In genomic region chr9:2242778-2243395, GRCh38 we compare ENCODE assay signal across 7 cellular contexts.
DNase-seq lines count a peak whose midpoint lies in the region; ATAC-seq, FAIRE-seq and TF ChIP-seq lines count a peak whose summit lies in the region.

No MANE protein-coding gene starts in this region.

- no peaks in the 10 kb centered on the region for H3K36me3 Mint-ChIP-seq in activated CD4-positive, alpha-beta memory T cell treated with anti-CD3 and anti-CD28 coated beads, Interleukin-2, amount 10 ng/mL, durations not matched to agents 7 days and 5 days (ENCODE audit: low read depth)

- TF ChIP-seq CTCF in IMR-90 (conservative IDR thresholded peaks at IDR 0.05; ENCODE audit: low read depth, low read length) (no peak), left ventricle myocardium inferior (IDR thresholded peaks at IDR 0.05; ENCODE audit: borderline replicate concordance) (no peak)

- H2BK20ac ChIP-seq in IMR-90 (ENCODE audit: low read depth, low read length) = no peak overlapping the region

- H2AK5ac ChIP-seq in IMR-90 (ENCODE audit: low read depth, low read length) = no peak overlapping the region

- peak overlapping the region; percentile 20; the same call in 1 of the 2 replicates for H4K5ac ChIP-seq in IMR-90 (ENCODE audit: low read depth, low read length)

- peak overlapping the region; percentile 18 for H3K4me3 Mint-ChIP-seq in activated CD4-positive, alpha-beta memory T cell treated with anti-CD3 and anti-CD28 coated beads, Interleukin-2, amount 10 ng/mL, durations not matched to agents 7 days and 5 days

- H3K9me3 Mint-ChIP-seq in activated CD4-positive, alpha-beta memory T cell treated with anti-CD3 and anti-CD28 coated beads, Interleukin-2, amount 10 ng/mL, durations not matched to agents 7 days and 5 days = peaks cover 5% of the 10 kb centered on the region

- intact Hi-C loops in IMR-90 (cut with micrococcal nuclease) (loop anchor here (5.0 to 10.0 kb wide), 2 partner anchors 228 to 594 kb away; partner anchors contain the start of gene SMARCA2), left ventricle myocardium inferior (cut with micrococcal nuclease) (no loop called here)

- peaks cover 3% of the 10 kb centered on the region for H3K27me3 ChIP-seq in IMR-90 (ENCODE audit: control insufficient read depth, insufficient read depth, low read length)
- no peaks in the 10 kb centered on the region for H3K27me3 ChIP-seq in left ventricle myocardium inferior (ENCODE audit: low read depth)
- peaks cover 7% of the 10 kb centered on the region for H3K27me3 ChIP-seq in skeletal muscle satellite cell (ENCODE audit: control insufficient read depth, insufficient read depth, low read length)

- H3K4me3 ChIP-seq in IMR-90 (ENCODE audit: insufficient read depth, low read depth, low read length) = no peak overlapping the region
- H3K4me3 ChIP-seq in left ventricle myocardium inferior = peak overlapping the region; percentile 68
- peak overlapping the region; percentile 74 for H3K4me3 ChIP-seq in skeletal muscle satellite cell (ENCODE audit: low read length)

- no peak overlapping the region for H2BK5ac ChIP-seq in IMR-90 (ENCODE audit: low read depth, low read length, poor library complexity, severe bottlenecking)

- H3K4me2 ChIP-seq in IMR-90 (ENCODE audit: low read depth, low read length) (peak overlapping the region; percentile 77; the same call in 1 of the 2 replicates), skeletal muscle satellite cell (ENCODE audit: low read length) (peak overlapping the region; percentile 92)

- H4K20me1 ChIP-seq in IMR-90 (ENCODE audit: insufficient read depth, low read length) = no peaks in the 10 kb centered on the region

- no TSS peak for BruUV-seq in IMR-90 (replicated peaks; lab: Mats Ljungman, UMichigan)

- H3K4ac ChIP-seq in IMR-90 (ENCODE audit: low read depth, low read length) = no peak overlapping the region

- H3K14ac ChIP-seq in IMR-90 (replicated peaks; ENCODE audit: low read depth, low read length) = no peak overlapping the region

- no peak overlapping the region for H3K27ac ChIP-seq in IMR-90 (ENCODE audit: insufficient read depth, low read length)
- peak overlapping the region; percentile 81 for H3K27ac ChIP-seq in left ventricle myocardium inferior (replicated peaks)

- no peak for DNase-seq in IMR-90
- DNase-seq in activated CD4-positive, alpha-beta memory T cell treated with anti-CD3 and anti-CD28 coated beads, Interleukin-2, amount 10 ng/mL, durations not matched to agents 7 days and 5 days = no peak
- no peak for DNase-seq in left ventricle myocardium inferior
- no peak for DNase-seq in urothelium cell line (ENCODE audit: low spot score)

- ATAC-seq in IMR-90 (ENCODE audit: low read depth) = no peak
- ATAC-seq in HG02885 (IDR thresholded peaks at IDR 0.05; ENCODE audit: poor library complexity, unreplicated experiment) = no peak
- ATAC-seq in GM19035 (IDR thresholded peaks at IDR 0.05; ENCODE audit: unreplicated experiment) = no peak

- TF ChIP-seq POLR2A in IMR-90 (IDR thresholded peaks at IDR 0.05; ENCODE audit: low read depth, low read length) = no peak

- in situ Hi-C loops in IMR-90 (cut with MboI; ENCODE audit: low sequenced_read_pairs) = loop anchor here (10.0 kb wide), 1 partner anchor 602 kb away; the partner anchor contains the start of gene PUM3

- peak overlapping the region; percentile 4; the same call in 1 of the 2 replicates for H4K91ac ChIP-seq in IMR-90 (ENCODE audit: insufficient read depth, low read depth, low read length)

- FAIRE-seq in urothelium cell line (lab: Jason Lieb, UNC) = no peak

- H3K4me1 Mint-ChIP-seq in activated CD4-positive, alpha-beta memory T cell treated with anti-CD3 and anti-CD28 coated beads, Interleukin-2, amount 10 ng/mL, durations not matched to agents 7 days and 5 days = peaks cover 14% of the 10 kb centered on the region

- H2AK9ac ChIP-seq in IMR-90 (replicated peaks; ENCODE audit: low read depth, low read length, poor library complexity) = peak overlapping the region; percentile 31

- H3K9me3 ChIP-seq in IMR-90 (ENCODE audit: control insufficient read depth, insufficient read depth, low read length) (peaks cover 3% of the 10 kb centered on the region; the same call in 1 of the 2 replicates), left ventricle myocardium inferior (replicated peaks) (peaks cover 16% of the 10 kb centered on the region), skeletal muscle satellite cell (replicated peaks; ENCODE audit: low read length) (no peaks in the 10 kb centered on the region)

- H3K36me3 ChIP-seq in IMR-90 (ENCODE audit: control insufficient read depth, insufficient read depth, low read length) = no peaks in the 10 kb centered on the region
- no peaks in the 10 kb centered on the region for H3K36me3 ChIP-seq in left ventricle myocardium inferior
- no peaks in the 10 kb centered on the region for H3K36me3 ChIP-seq in skeletal muscle satellite cell (ENCODE audit: insufficient read depth, low read length)

- no peaks in the 10 kb centered on the region for H3K79me1 ChIP-seq in IMR-90 (ENCODE audit: low read depth in 1 of 2, low read length in 2 of 2)

- H3K27me3 Mint-ChIP-seq in activated CD4-positive, alpha-beta memory T cell treated with anti-CD3 and anti-CD28 coated beads, Interleukin-2, amount 10 ng/mL, durations not matched to agents 7 days and 5 days = peaks cover 24% of the 10 kb centered on the region

- CTCF ChIA-PET in IMR-90 (lab: Yijun Ruan, JAX) = interaction anchor here (1.1 kb wide), 1 partner anchor 126 kb away, joined by 3 read pairs; no protein-coding TSS in a partner anchor
- CTCF ChIA-PET in activated CD4-positive, alpha-beta memory T cell treated with anti-CD3 and anti-CD28 coated beads, Interleukin-2, amount 10 ng/mL, durations not matched to agents 7 days and 5 days (lab: Charles Lee) = no interaction called here

- 48% methylated on average over 3 of the region's 11 CpGs; no CpG with 5 or more reads in 1 of the 2 experiments for WGBS in IMR-90 (ENCODE audit: extremely low coverage in 2 of 2, insufficient read length in 1 of 2), 2 experiments

- H4K8ac ChIP-seq in IMR-90 (ENCODE audit: low read depth in 2 of 2, low read length in 2 of 2) = peak overlapping the region; percentile 60 to 84; a peak in 3 of 4 replicates

- no peaks in the 10 kb centered on the region for H3K9me1 ChIP-seq in IMR-90 (ENCODE audit: insufficient read depth, low read length)

- H2BK15ac ChIP-seq in IMR-90 (ENCODE audit: low read depth, low read length) = peak overlapping the region; percentile 26; the same call in 1 of the 3 replicates

- H3K27ac Mint-ChIP-seq in activated CD4-positive, alpha-beta memory T cell treated with anti-CD3 and anti-CD28 coated beads, Interleukin-2, amount 10 ng/mL, durations not matched to agents 7 days and 5 days = no peak overlapping the region

- no peak overlapping the region for H3K56ac ChIP-seq in IMR-90 (ENCODE audit: extremely low read depth, insufficient read depth, low read length)

- no peak overlapping the region for H3K18ac ChIP-seq in IMR-90 (ENCODE audit: low read depth, low read length)

- dilution Hi-C loops in IMR-90 (cut with HindIII; ENCODE audit: low sequenced_read_pairs, unreplicated experiment) = no loop called here

- POLR2A ChIA-PET in IMR-90 (lab: Charles Lee; ENCODE audit: unreplicated experiment) = no interaction called here
- POLR2A ChIA-PET in activated CD4-positive, alpha-beta memory T cell treated with anti-CD3 and anti-CD28 coated beads, Interleukin-2, amount 10 ng/mL, durations not matched to agents 7 days and 5 days (lab: Charles Lee) = interaction anchor here (0.8 kb wide), 1 partner anchor 17 kb away, joined by 3 read pairs; no protein-coding TSS in a partner anchor

- no peak overlapping the region for H3K23ac ChIP-seq in IMR-90 (ENCODE audit: low read depth, low read length)

- no peak for TF ChIP-seq RAD21 in IMR-90 (IDR thresholded peaks at IDR 0.05; ENCODE audit: low read length)

- H2BK120ac ChIP-seq in IMR-90 (ENCODE audit: low read depth, low read length) = no peak overlapping the region

- H3K9ac ChIP-seq in IMR-90 (ENCODE audit: low read depth, low read length) (0 out of 2 replicates have a peak overlapping the region, but pooled peaks have one; percentile 19), skeletal muscle satellite cell (ENCODE audit: low read depth, low read length) (peak overlapping the region; percentile 62)

- H3K4me1 ChIP-seq in IMR-90 (ENCODE audit: control insufficient read depth, insufficient read depth, low read length) (peaks cover 5% of the 10 kb centered on the region; the same call in 1 of the 2 replicates), left ventricle myocardium inferior (peaks cover 24% of the 10 kb centered on the region), skeletal muscle satellite cell (ENCODE audit: control insufficient read depth, insufficient read depth, low read length) (peaks cover 8% of the 10 kb centered on the region)

- peak overlapping the region; percentile 92 for H2AFZ ChIP-seq in IMR-90 (replicated peaks; ENCODE audit: low read length, poor library complexity)

TF ChIP-seq in IMR-90, 13 proteins besides CTCF, POLR2A, EP300 and RAD21:
- TF ChIP-seq RCOR1 (IDR thresholded peaks at IDR 0.05; ENCODE audit: insufficient replicate concordance, low read length) (no peak), RFX5 (IDR thresholded peaks at IDR 0.05; ENCODE audit: low read depth, low read length) (no peak), MXI1 (IDR thresholded peaks at IDR 0.05; ENCODE audit: borderline replicate concordance, low read depth, low read length) (no peak), BHLHE40 (IDR thresholded peaks at IDR 0.05; ENCODE audit: low read depth, low read length) (no peak), NFE2L2 (IDR thresholded peaks at IDR 0.05; ENCODE audit: low read depth, low read length) (no peak), MAZ (IDR thresholded peaks at IDR 0.05; ENCODE audit: borderline replicate concordance, low read depth, low read length) (no peak), FOS (IDR thresholded peaks at IDR 0.05; ENCODE audit: low read depth, low read length) (no peak), MAFK (IDR thresholded peaks at IDR 0.05; ENCODE audit: low read depth, low read length) (no peak)
